In genomic region chr2:64975232-64975791, GRCh38 we compare ENCODE assay signal across 11 cellular contexts. TPM values are rescaled to one million over a fixed set of nuclear protein-coding genes. Genes with fewer than 3 reads are reported as not detected.
DNase-seq lines count a peak whose midpoint lies in the region; ATAC-seq and TF ChIP-seq lines count a peak whose summit lies in the region.
"Had no signal": no experiment of that assay in that cellular context is flagged by ENCODE, and none has a peak within 500 bp of the region (broad histone marks: within the 10 kb centered on the region; RNA-seq: fewer than 3 reads in every experiment).

No MANE protein-coding gene starts in this region.

- POLR2A ChIA-PET in AG04450 (lab: Yijun Ruan, JAX), result interaction anchor here (0.8 to 1.4 kb wide), 2 partner anchors 12 to 13 kb away, joined by 4 to 7 read pairs; no protein-coding TSS in a partner anchor
- POLR2A ChIA-PET in OCI-LY7 (lab: Charles Lee), result interaction anchor here (0.7 kb wide), 2 partner anchors 14 to 32 kb away, joined by 3 to 5 read pairs; no protein-coding TSS in a partner anchor
- POLR2A ChIA-PET in activated CD4-positive, alpha-beta T cell treated with anti-CD3 and anti-CD28 coated beads, Interleukin-2, amount 10 ng/mL, durations not matched to agents 7 days and 5 days (lab: Charles Lee), result no interaction called here

- no peaks in the 10 kb centered on the region for H3K36me3 ChIP-seq in OCI-LY7 (ENCODE audit: insufficient read depth, low read length)

- no TSS peak for BruUV-seq in OCI-LY7 (replicated peaks; lab: Mats Ljungman, UMichigan)

- H3K27ac ChIP-seq in AG04450 (ENCODE audit: low read depth, low read length), result peak overlapping the region; percentile 89
- no peak overlapping the region for H3K27ac ChIP-seq in dorsolateral prefrontal cortex
- H3K27ac ChIP-seq in OCI-LY7 (ENCODE audit: low read depth, low read length, poor library complexity, severe bottlenecking), result no peak overlapping the region
- H3K27ac ChIP-seq: C4-2B had no signal

- no peaks in the 10 kb centered on the region for H4K20me1 ChIP-seq in OCI-LY7 (ENCODE audit: insufficient read depth, low read length)

- H3K4me1 ChIP-seq in OCI-LY7 (ENCODE audit: insufficient read depth, low read length, poor library complexity, severe bottlenecking), result peaks cover 9% of the 10 kb centered on the region

- no peaks in the 10 kb centered on the region for H3K9me3 ChIP-seq in AG04450 (ENCODE audit: control insufficient read depth, insufficient read depth, low read length)
- H3K9me3 ChIP-seq in OCI-LY7 (ENCODE audit: low read length), result no peaks in the 10 kb centered on the region

- no peak overlapping the region for H3K27ac Mint-ChIP-seq in activated CD4-positive, alpha-beta T cell treated with anti-CD3 and anti-CD28 coated beads, Interleukin-2, amount 10 ng/mL, durations not matched to agents 7 days and 5 days

- no peak for TF ChIP-seq CTCF in AG04450 (IDR thresholded peaks at IDR 0.05; ENCODE audit: low read depth, low read length)
- TF ChIP-seq CTCF in dorsolateral prefrontal cortex (IDR thresholded peaks at IDR 0.05 in 54 of 56, conservative IDR thresholded peaks at IDR 0.05 in 2 of 56; ENCODE audit: low read depth in 1 of 56, partially characterized antibody in 56 of 56), result no peak
- no peak for TF ChIP-seq CTCF in OCI-LY7 (conservative IDR thresholded peaks at IDR 0.05; ENCODE audit: low read length)

- no peaks in the 10 kb centered on the region for H3K79me2 ChIP-seq in OCI-LY7 (ENCODE audit: insufficient read depth, low read depth, low read length)

- no peaks in the 10 kb centered on the region for H3K36me3 Mint-ChIP-seq in activated CD4-positive, alpha-beta T cell treated with anti-CD3 and anti-CD28 coated beads, Interleukin-2, amount 10 ng/mL, durations not matched to agents 7 days and 5 days (ENCODE audit: low read depth)

- DNase-seq in AG04450 (ENCODE audit: low read depth, low spot score) (peak; percentile 48), NCI-H226 (peak; percentile 55), dorsolateral prefrontal cortex (peak in 8 of 10 donors; percentile 24 to 69 (median 47)), left lobe of liver (ENCODE audit: low spot score) (peak; percentile 93), OCI-LY7 (ENCODE audit: low spot score) (no peak)
- no peak for DNase-seq in activated CD4-positive, alpha-beta T cell treated with anti-CD3 and anti-CD28 coated beads, Interleukin-2, amount 10 ng/mL, durations not matched to agents 7 days and 5 days
- DNase-seq: activated T-cell treated with anti-CD3 and anti-CD28 coated beads, Interleukin-2, amount 50 U/mL, for 1 hour; retina had no signal

- no peaks in the 10 kb centered on the region for H3K9me3 Mint-ChIP-seq in activated CD4-positive, alpha-beta T cell treated with anti-CD3 and anti-CD28 coated beads, Interleukin-2, amount 10 ng/mL, durations not matched to agents 7 days and 5 days

- no peak overlapping the region for H3K4me3 Mint-ChIP-seq in activated CD4-positive, alpha-beta T cell treated with anti-CD3 and anti-CD28 coated beads, Interleukin-2, amount 10 ng/mL, durations not matched to agents 7 days and 5 days

- H3K27me3 ChIP-seq in AG04450 (ENCODE audit: control insufficient read depth, insufficient read depth, low read length), result no peaks in the 10 kb centered on the region
- H3K27me3 ChIP-seq in dorsolateral prefrontal cortex, result no peaks in the 10 kb centered on the region

- no peaks in the 10 kb centered on the region for H3K9me2 ChIP-seq in OCI-LY7 (ENCODE audit: insufficient read depth, low read length)

- no peak overlapping the region for H2AFZ ChIP-seq in OCI-LY7 (ENCODE audit: low read length)

- ATAC-seq in left lobe of liver (peak; percentile 96), HG03159 (IDR thresholded peaks at IDR 0.05; ENCODE audit: unreplicated experiment) (no peak), HG02623 (IDR thresholded peaks at IDR 0.05; ENCODE audit: unreplicated experiment) (no peak)

- intact Hi-C loops in dorsolateral prefrontal cortex (cut with DNase I) (no loop called here), OCI-LY7 (cut with micrococcal nuclease; ENCODE audit: unreplicated experiment) (no loop called here)

- H3K27me3 Mint-ChIP-seq in activated CD4-positive, alpha-beta T cell treated with anti-CD3 and anti-CD28 coated beads, Interleukin-2, amount 10 ng/mL, durations not matched to agents 7 days and 5 days, result peaks cover 6% of the 10 kb centered on the region

- no peak overlapping the region for H3K4me2 ChIP-seq in OCI-LY7 (ENCODE audit: low read length)

- peak overlapping the region; percentile 8; the same call in 1 of the 2 replicates for H3K4me3 ChIP-seq in AG04450 (ENCODE audit: low read depth, low read length)
- H3K4me3 ChIP-seq in dorsolateral prefrontal cortex, result peak overlapping the region in 9 of 59 donors; percentile 5 to 40 (median 24)
- no peak overlapping the region for H3K4me3 ChIP-seq in OCI-LY7 (ENCODE audit: low read depth, low read length, poor library complexity, severe bottlenecking)

- H3K4me1 Mint-ChIP-seq in activated CD4-positive, alpha-beta T cell treated with anti-CD3 and anti-CD28 coated beads, Interleukin-2, amount 10 ng/mL, durations not matched to agents 7 days and 5 days, result peaks cover 17% of the 10 kb centered on the region

- CTCF ChIA-PET in AG04450 (lab: Charles Lee) (no interaction called here), OCI-LY7 (lab: Charles Lee; ENCODE audit: unreplicated experiment) (no interaction called here)
- CTCF ChIA-PET in activated CD4-positive, alpha-beta T cell treated with anti-CD3 and anti-CD28 coated beads, Interleukin-2, amount 10 ng/mL, durations not matched to agents 7 days and 5 days (lab: Charles Lee), result interaction anchor here (0.9 to 1.2 kb wide), 2 partner anchors 14 to 58 kb away, joined by 5 to 6 read pairs; no protein-coding TSS in a partner anchor

RNA-seq across cellular contexts. Expression of gene SLC1A4, which starts 13.9 kb away (rescaled TPM):
- polyA plus RNA-seq in AG04450 (2011; rRNA removed), result 22.3 and 24.8 TPM in 2 replicates
- 36.7 and 45.9 TPM in 2 replicates for polyA minus RNA-seq in AG04450 (2011; rRNA and poly(A)+ RNA removed)
- 10 to 100 TPM; 25.8 to 83.3 (median 55.1) TPM for total RNA-seq in dorsolateral prefrontal cortex
- total RNA-seq in left lobe of liver, result 8.1 TPM
- total RNA-seq in OCI-LY7 (2014; rRNA removed; shearing (Covaris generic)), result 17.2 and 20.6 TPM in 2 replicates
- 27.7 and 31.1 TPM in 2 replicates for total RNA-seq in OCI-LY7 (2022)
- 10 to 100 TPM; 50.1 to 54.6 TPM for total RNA-seq in activated CD4-positive, alpha-beta T cell treated with anti-CD3 and anti-CD28 coated beads, Interleukin-2, amount 10 ng/mL, durations not matched to agents 7 days and 5 days

Comparison
In these comparisons a context has a peak if more than half of its experiments do, and no peak if none do; other contexts are left out.
1. DNase-seq: peak in AG04450 (single experiment), NCI-H226 (single experiment), dorsolateral prefrontal cortex (8 of 10) and left lobe of liver (single experiment); none in OCI-LY7 (single experiment) and activated CD4-positive, alpha-beta T cell treated with anti-CD3 and anti-CD28 coated beads, Interleukin-2, amount 10 ng/mL, durations not matched to agents 7 days and 5 days (single experiment).